ENCODE assay signal across 23 cellular contexts in genomic region chr5:119218830-119219782, GRCh38.
DNase-seq lines count a peak whose midpoint lies in the region; ATAC-seq and TF ChIP-seq lines count a peak whose summit lies in the region.
"Had no signal": no experiment of that assay in that cellular context is flagged by ENCODE, and none has a peak within 500 bp of the region (broad histone marks: within the 10 kb centered on the region; RNA-seq: fewer than 3 reads in every experiment).

No MANE protein-coding gene starts in this region.

- H3K4me1 ChIP-seq in esophagus squamous epithelium = no peaks in the 10 kb centered on the region
- H3K4me1 ChIP-seq: gastroesophageal sphincter, tibial nerve had no signal

- no peak overlapping the region for H3K4me3 Mint-ChIP-seq in activated T-helper 17 cell treated with anti-CD3 and anti-CD28 coated beads, Interleukin-2, amount 50 U/mL, for 72 hours
- H3K4me3 Mint-ChIP-seq: CD4-positive, alpha-beta memory T cell; endodermal cell had no signal

- H3K4me3 ChIP-seq in cardiac fibroblast (replicated peaks in 1 of 2; ENCODE audit: low read depth in 2 of 2, low read length in 2 of 2) (no peak overlapping the region), esophagus squamous epithelium (no peak overlapping the region)
- H3K4me3 ChIP-seq: gastroesophageal sphincter, K562, tibial nerve had no signal

- no peaks in the 10 kb centered on the region for H3K4me1 Mint-ChIP-seq in activated T-helper 17 cell treated with anti-CD3 and anti-CD28 coated beads, Interleukin-2, amount 50 U/mL, for 72 hours

- WGBS in esophagus squamous epithelium, 2 donors = 77 to 80% methylated on average over 6 of the region's 6 CpGs

- intact Hi-C loops in esophagus squamous epithelium (cut with DNase I) = no loop called here

- peaks cover 0 to 68% (median 0%) of the 10 kb centered on the region in 3 donors for H3K36me3 ChIP-seq in esophagus squamous epithelium

- peaks cover 28% of the 10 kb centered on the region for H3K36me3 Mint-ChIP-seq in activated T-helper 17 cell treated with anti-CD3 and anti-CD28 coated beads, Interleukin-2, amount 50 U/mL, for 72 hours (ENCODE audit: low read depth)

- H3K27me3 ChIP-seq in esophagus squamous epithelium = no peaks in the 10 kb centered on the region
- H3K27me3 ChIP-seq: gastroesophageal sphincter, tibial nerve had no signal

- TF ChIP-seq CTCF in cardiac fibroblast (IDR thresholded peaks at IDR 0.05; ENCODE audit: low read depth, low read length) (no peak), esophagus squamous epithelium (IDR thresholded peaks at IDR 0.05) (no peak)

- no peak overlapping the region for H3K27ac Mint-ChIP-seq in activated T-helper 17 cell treated with anti-CD3 and anti-CD28 coated beads, Interleukin-2, amount 50 U/mL, for 72 hours
- H3K27ac Mint-ChIP-seq: CD4-positive, alpha-beta memory T cell; endodermal cell had no signal

- no peaks in the 10 kb centered on the region for H3K9me3 ChIP-seq in esophagus squamous epithelium
- H3K9me3 ChIP-seq: gastroesophageal sphincter, tibial nerve had no signal

- no peak overlapping the region for H3K27ac ChIP-seq in esophagus squamous epithelium
- H3K27ac ChIP-seq: gastroesophageal sphincter, tibial nerve had no signal

- no peaks in the 10 kb centered on the region for H3K9me3 Mint-ChIP-seq in activated T-helper 17 cell treated with anti-CD3 and anti-CD28 coated beads, Interleukin-2, amount 50 U/mL, for 72 hours
- H3K9me3 Mint-ChIP-seq: CD4-positive, alpha-beta memory T cell; endodermal cell had no signal

- DNase-seq in COR-L47 (lab: John Stamatoyannopoulos, UW) (peak; percentile 2), M059J (ENCODE audit: low read depth) (peak; percentile 18), cardiac fibroblast (ENCODE audit: low read depth in 2 of 2) (peak; percentile 0 to 12), left lobe of liver (ENCODE audit: low spot score) (no peak), esophagus squamous epithelium (lab: John Stamatoyannopoulos, UW) (no peak), AG20443 (ENCODE audit: low spot score) (no peak)
- DNase-seq: activated CD4-positive, alpha-beta T cell treated with anti-CD3 and anti-CD28 coated beads for 4 hours; activated gamma-delta T cell; amniotic stem cell; CD4-positive, alpha-beta memory T cell; endodermal cell; H7; left ventricle myocardium superior; NCI-H1048; occipital lobe; right cardiac atrium; stimulated activated naive CD4-positive, alpha-beta T cell; SW 1271 had no signal

- peak; percentile 84 for ATAC-seq in left lobe of liver
- ATAC-seq in GM19397 (IDR thresholded peaks at IDR 0.05; ENCODE audit: unreplicated experiment) = no peak
- ATAC-seq in activated T-helper 17 cell treated with anti-CD3 and anti-CD28 coated beads, Interleukin-2, amount 50 U/mL, for 72 hours (replicated peaks) = no peak
- ATAC-seq: gastroesophageal sphincter, K562, left ventricle myocardium superior, right cardiac atrium had no signal

- TF ChIP-seq POLR2A in esophagus squamous epithelium (IDR thresholded peaks at IDR 0.05) = no peak

- no peaks in the 10 kb centered on the region for H3K27me3 Mint-ChIP-seq in activated T-helper 17 cell treated with anti-CD3 and anti-CD28 coated beads, Interleukin-2, amount 50 U/mL, for 72 hours
- H3K27me3 Mint-ChIP-seq: CD4-positive, alpha-beta memory T cell had no signal

Comparison
In these comparisons a context has a peak if more than half of its experiments do, and no peak if none do; other contexts are left out.
1. DNase-seq: peak in COR-L47 (single experiment), M059J (single experiment) and cardiac fibroblast (2 of 2); none in left lobe of liver (single experiment), esophagus squamous epithelium (single experiment) and AG20443 (single experiment).